ENCODE assay signal across 36 cellular contexts in the genomic region with DNA sequence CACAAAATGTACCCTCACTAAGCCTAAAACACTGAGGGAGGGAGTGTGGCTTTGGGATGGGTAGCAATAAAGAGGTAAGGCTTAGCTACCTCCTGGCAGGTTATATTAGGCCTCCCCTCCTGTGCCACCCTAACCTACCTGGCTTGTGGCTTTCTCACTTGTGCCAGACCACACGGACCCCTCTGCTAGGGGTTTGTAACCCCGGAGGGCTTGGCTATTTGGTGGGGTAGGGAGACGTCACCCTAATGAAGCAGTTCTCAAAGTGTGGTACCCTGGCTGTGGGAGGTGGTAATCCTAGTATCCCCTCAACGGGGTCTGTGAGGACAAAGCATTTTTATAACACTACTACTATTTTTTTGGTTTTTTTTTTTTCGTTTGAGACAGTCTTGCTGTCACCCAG.
"Had no signal": no experiment of that assay in that cellular context is flagged by ENCODE, and none has a peak within 500 bp of the region (broad histone marks: within the 10 kb centered on the region; RNA-seq: fewer than 3 reads in every experiment).

No MANE protein-coding gene starts in this region.

- H3K9me3 ChIP-seq: MG63 had no signal

- DNase-seq: Karpas-422, Kasumi-1, MG63, MM.1S, MV-4-11, NCI-H1048, NCI-H1092, NCI-H1092 treated with DMSO at 0.1 percent for 48 hours, NCI-H1105, NCI-H1105 treated with DMSO at 0.1 percent for 48 hours, NCI-H1417, NCI-H1417 treated with DMSO at 0.1 percent for 48 hours, NCI-H1436, NCI-H1436 treated with DMSO at 0.1 percent for 48 hours, NCI-H146, NCI-H1694, NCI-H1694 treated with DMSO at 0.1 percent for 48 hours, NCI-H187, NCI-H187 treated with DMSO at 0.1 percent for 48 hours, NCI-H1930, NCI-H2029, NCI-H2029 treated with DMSO at 0.1 percent for 48 hours, NCI-H2081, NCI-H2081 treated with DMSO at 0.1 percent for 48 hours, NCI-H2107, NCI-H2171, NCI-H2171 treated with DMSO at 0.1 percent for 48 hours, NCI-H2227 treated with DMSO at 0.1 percent for 48 hours, NCI-H226, NCI-H345, NCI-H446, NCI-H446 treated with DMSO at 0.1 percent for 48 hours, NCI-H510A, NCI-H510A treated with DMSO at 0.1 percent for 48 hours, NCI-H524, NCI-H524 treated with DMSO at 0.1 percent for 48 hours had no signal

- H3K4me3 ChIP-seq: MG63 had no signal

- H3K27me3 ChIP-seq: MG63 had no signal
